In the genomic region with DNA sequence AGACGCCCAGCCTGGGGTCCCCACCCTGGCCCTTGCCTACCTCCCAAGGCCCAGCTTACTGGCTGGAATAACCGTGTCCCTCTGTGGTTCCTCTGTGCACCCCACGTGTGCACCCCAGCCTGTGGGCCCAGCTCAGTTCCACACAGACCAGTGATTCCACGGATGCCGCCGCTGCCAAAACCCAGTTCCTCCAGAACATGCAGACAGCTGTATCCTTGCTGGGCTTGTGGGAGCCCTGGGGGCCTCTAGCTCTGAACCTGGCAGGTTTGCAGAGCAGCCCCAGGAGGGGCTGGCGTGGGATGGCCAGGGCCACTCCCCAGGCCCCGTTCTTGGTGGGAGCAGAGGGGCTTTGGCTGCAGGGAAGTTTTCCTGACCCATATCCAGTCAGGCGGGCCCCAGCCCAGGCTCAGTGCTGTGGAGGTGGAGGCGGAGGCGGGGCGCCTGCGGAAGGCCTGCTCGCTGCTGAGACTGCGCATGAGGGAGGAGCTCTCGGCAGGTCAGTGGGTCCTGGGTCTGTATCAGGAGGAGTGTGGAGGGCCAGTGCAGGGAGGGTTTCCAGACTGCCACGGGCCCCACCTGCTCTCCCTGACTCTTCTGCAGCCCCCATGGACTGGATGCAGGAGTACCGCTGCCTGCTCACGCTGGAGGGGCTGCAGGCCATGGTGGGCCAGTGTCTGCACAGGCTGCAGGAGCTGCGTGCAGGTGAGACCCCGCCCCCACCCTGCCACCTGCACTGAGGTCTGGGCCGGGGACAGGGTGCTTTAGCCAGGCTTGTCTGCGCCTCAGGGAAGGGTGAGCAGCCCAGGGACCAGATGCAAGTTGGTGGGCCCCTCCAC, we compare ENCODE assay signal across 25 cellular contexts. TPM values are rescaled to one million over a fixed set of nuclear protein-coding genes. Genes with fewer than 3 reads are reported as not detected.
DNase-seq lines count a peak whose midpoint lies in the region; ATAC-seq and TF ChIP-seq lines count a peak whose summit lies in the region.
"Had no signal": no experiment of that assay in that cellular context is flagged by ENCODE, and none has a peak within 500 bp of the region (broad histone marks: within the 10 kb centered on the region; RNA-seq: fewer than 3 reads in every experiment).

No MANE protein-coding gene starts in this region.

- H2AFZ ChIP-seq in OCI-LY7 (ENCODE audit: low read length), result no peak overlapping the region
- no peak overlapping the region for H2AFZ ChIP-seq in neuronal stem cell (ENCODE audit: low read length)
- H2AFZ ChIP-seq: GM23248 had no signal

- H3K9me3 ChIP-seq in Caco-2 (no peaks in the 10 kb centered on the region), OCI-LY7 (ENCODE audit: low read length) (no peaks in the 10 kb centered on the region), neuronal stem cell (replicated peaks in 1 of 2; ENCODE audit: control insufficient read depth in 2 of 2, insufficient read depth in 1 of 2, low read depth in 1 of 2, low read length in 2 of 2) (no peaks in the 10 kb centered on the region)
- H3K9me3 ChIP-seq: MG63 had no signal

- BruUV-seq in Caco-2 (replicated peaks; lab: Mats Ljungman, UMichigan) (no TSS peak), OCI-LY7 (replicated peaks; lab: Mats Ljungman, UMichigan) (no TSS peak)

- no peaks in the 10 kb centered on the region for H4K20me1 ChIP-seq in OCI-LY7 (ENCODE audit: insufficient read depth, low read length)

- H2BK120ac ChIP-seq in neuronal stem cell (ENCODE audit: low read depth, low read length), result no peak overlapping the region

- H3K23ac ChIP-seq in neuronal stem cell (ENCODE audit: low read depth, low read length, poor library complexity), result peak overlapping the region; percentile 65

- H3K9me2 ChIP-seq in OCI-LY7 (ENCODE audit: insufficient read depth, low read length), result no peaks in the 10 kb centered on the region

- intact Hi-C loops in Caco-2 (cut with micrococcal nuclease; ENCODE audit: unreplicated experiment), result no loop called here
- intact Hi-C loops in OCI-LY7 (cut with micrococcal nuclease; ENCODE audit: unreplicated experiment), result no loop called here

- H3K4me3 ChIP-seq in Caco-2 (ENCODE audit: low read depth, low read length), result no peak overlapping the region
- H3K4me3 ChIP-seq in OCI-LY7 (ENCODE audit: low read depth, low read length, poor library complexity, severe bottlenecking), result peak overlapping the region; percentile 79
- peak overlapping the region in 1 of 2 donors; percentile 6 for H3K4me3 ChIP-seq in neuronal stem cell (ENCODE audit: low read length in 2 of 2)
- H3K4me3 ChIP-seq: GM23248, MG63, SK-N-MC had no signal

- no peak overlapping the region for H3K18ac ChIP-seq in neuronal stem cell (ENCODE audit: low read length)

- H3K27me3 ChIP-seq in Caco-2 (replicated peaks; ENCODE audit: control insufficient read depth, insufficient read depth, low read length) (no peaks in the 10 kb centered on the region), neuronal stem cell (ENCODE audit: control insufficient read depth in 3 of 3, insufficient read depth in 3 of 3, low read depth in 1 of 3, low read length in 3 of 3) (no peaks in the 10 kb centered on the region)
- H3K27me3 ChIP-seq: MG63 had no signal

- H2BK15ac ChIP-seq in neuronal stem cell (ENCODE audit: low read length), result no peak overlapping the region

- no peak overlapping the region for H3K4me3 Mint-ChIP-seq in Caco-2 (ENCODE audit: unreplicated experiment)

- H2AK5ac ChIP-seq in neuronal stem cell (ENCODE audit: low read depth, low read length), result no peak overlapping the region

- H3K36me3 ChIP-seq in Caco-2 (ENCODE audit: control insufficient read depth, insufficient read depth, low read length), result no peaks in the 10 kb centered on the region
- peaks cover 54% of the 10 kb centered on the region for H3K36me3 ChIP-seq in OCI-LY7 (ENCODE audit: insufficient read depth, low read length)
- H3K36me3 ChIP-seq in neuronal stem cell (replicated peaks in 1 of 2; ENCODE audit: control insufficient read depth in 2 of 2, insufficient read depth in 2 of 2, low read length in 2 of 2), result peaks cover 26 to 47% of the 10 kb centered on the region in 2 donors

- no peaks in the 10 kb centered on the region for H3K27me3 Mint-ChIP-seq in Caco-2 (ENCODE audit: insufficient read depth, unreplicated experiment)

- no peak overlapping the region for H3K4ac ChIP-seq in neuronal stem cell (ENCODE audit: low read length)

- peak overlapping the region; percentile 56 for H3K14ac ChIP-seq in neuronal stem cell (ENCODE audit: low read length)

- no peak for ATAC-seq in HG02870 (IDR thresholded peaks at IDR 0.05; ENCODE audit: unreplicated experiment)
- ATAC-seq: Panc1 had no signal

- no peak overlapping the region for H4K91ac ChIP-seq in neuronal stem cell (ENCODE audit: low read depth, low read length, poor library complexity)

- H3K4me1 Mint-ChIP-seq in Caco-2 (ENCODE audit: low read depth, unreplicated experiment), result peaks cover 9% of the 10 kb centered on the region

- H3K9me3 Mint-ChIP-seq in Caco-2 (ENCODE audit: unreplicated experiment), result no peaks in the 10 kb centered on the region
- H3K9me3 Mint-ChIP-seq: CD4-positive, alpha-beta memory T cell; T-helper 1 cell treated with Interleukin-12 subunit alpha and Interleukin-12 subunit beta and Interleukin-4 antibody, amounts not matched to agents 30 μg/mL and 1 μg/mL, for 36 hours had no signal

- CTCF ChIA-PET in Caco-2 (lab: Charles Lee), result interaction anchor here (0.5 to 1.0 kb wide), 3 partner anchors 13 to 397 kb away, joined by 3 to 8 read pairs (median 3); a partner anchor contains a TSS
- CTCF ChIA-PET in OCI-LY7 (lab: Charles Lee; ENCODE audit: unreplicated experiment), result interaction anchor here (1.2 kb wide), 1 partner anchor 32 kb away, joined by 3 read pairs; no protein-coding TSS in a partner anchor

- H4K8ac ChIP-seq in neuronal stem cell (ENCODE audit: low read depth, low read length), result no peak overlapping the region

- no peak for DNase-seq in Caco-2
- no peak for DNase-seq in OCI-LY7 (ENCODE audit: low spot score)
- DNase-seq in epidermal melanocyte (ENCODE audit: insufficient read length, low spot score), result peak; percentile 5
- DNase-seq in neuronal stem cell (ENCODE audit: low spot score), result no peak
- DNase-seq in activated CD4-positive, alpha-beta T cell treated with anti-CD3 and anti-CD28 coated beads, Interleukin-2, amount 50 U/mL, for 48 hours, result no peak
- DNase-seq in NCI-H524 treated with DMSO at 0.1 percent for 48 hours (lab: John Stamatoyannopoulos, UW), result no peak
- DNase-seq: C1 segment of cervical spinal cord; COR-L47; DMS79; GM23248; H7; MG63; NCI-H1105 treated with DMSO at 0.1 percent for 48 hours; NCI-H2029; NCI-H446; NCI-H526; NCI-H82; NK-92 treated with Interleukin-12 subunit alpha and Interleukin-12 subunit beta, amount 100 ng/mL, for 24 hours; SIG-M5 had no signal

- no peak overlapping the region for H2BK5ac ChIP-seq in neuronal stem cell (ENCODE audit: low read length)

- H3K27ac ChIP-seq in OCI-LY7 (ENCODE audit: low read depth, low read length, poor library complexity, severe bottlenecking), result no peak overlapping the region
- H3K27ac ChIP-seq in neuronal stem cell (replicated peaks; ENCODE audit: low read length), result no peak overlapping the region
- H3K27ac ChIP-seq: GM23248, HL-60, SK-N-MC had no signal

- H3K9ac ChIP-seq in neuronal stem cell (ENCODE audit: low read depth, low read length, poor library complexity), result peak overlapping the region; percentile 60
- H3K9ac ChIP-seq: GM23248 had no signal

- H3K79me1 ChIP-seq in neuronal stem cell (ENCODE audit: low read depth, low read length), result peaks cover 16% of the 10 kb centered on the region

- H3K4me2 ChIP-seq in OCI-LY7 (ENCODE audit: low read length), result peak overlapping the region; percentile 99; the same call in 1 of the 2 replicates
- no peak overlapping the region for H3K4me2 ChIP-seq in neuronal stem cell (ENCODE audit: insufficient read depth, low read length, poor library complexity, severe bottlenecking)

- no peak for TF ChIP-seq CTCF in Caco-2 (IDR thresholded peaks at IDR 0.05; ENCODE audit: insufficient read depth in 1 of 2, low read depth in 1 of 2, low read length in 1 of 2, severe bottlenecking in 1 of 2, unreplicated experiment in 1 of 2)
- TF ChIP-seq CTCF in OCI-LY7 (conservative IDR thresholded peaks at IDR 0.05; ENCODE audit: low read length), result no peak

- peaks cover 18% of the 10 kb centered on the region; the same call in 1 of the 2 replicates for H3K79me2 ChIP-seq in OCI-LY7 (ENCODE audit: insufficient read depth, low read depth, low read length)

- H3K27ac Mint-ChIP-seq in Caco-2 (ENCODE audit: unreplicated experiment), result peak overlapping the region; percentile 35
- H3K27ac Mint-ChIP-seq: CD4-positive, alpha-beta memory T cell; T-helper 1 cell treated with Interleukin-12 subunit alpha and Interleukin-12 subunit beta and Interleukin-4 antibody, amounts not matched to agents 30 μg/mL and 1 μg/mL, for 36 hours had no signal

- H3K4me1 ChIP-seq in Caco-2 (peaks cover 12% of the 10 kb centered on the region), OCI-LY7 (ENCODE audit: insufficient read depth, low read length, poor library complexity, severe bottlenecking) (peaks cover 51% of the 10 kb centered on the region), neuronal stem cell (ENCODE audit: control insufficient read depth in 2 of 2, insufficient read depth in 1 of 2, low read depth in 1 of 2, low read length in 2 of 2) (peaks cover 13 to 20% of the 10 kb centered on the region in 2 donors)

- WGBS in neuronal stem cell (ENCODE audit: extremely low coverage in 2 of 2, insufficient read length in 2 of 2, insufficient replicate concordance in 1 of 2), 2 donors, result no CpG with 5 or more reads among the region's 23 CpGs

- H3K36me3 Mint-ChIP-seq in Caco-2 (ENCODE audit: insufficient read depth, unreplicated experiment), result peaks cover 53% of the 10 kb centered on the region

- POLR2A ChIA-PET in Caco-2 (lab: Charles Lee) (no interaction called here), OCI-LY7 (lab: Charles Lee) (interaction anchor here (0.8 kb wide), 1 partner anchor 444 kb away, joined by 3 read pairs; no protein-coding TSS in a partner anchor)

- no peak overlapping the region for H2BK12ac ChIP-seq in neuronal stem cell (ENCODE audit: low read length)

RNA-seq across cellular contexts. Expression of a gene that starts 2.3 kb away (rescaled TPM):
- total RNA-seq in Caco-2 (2022) (29.0 and 30.6 TPM in 2 replicates), OCI-LY7 (2022) (48.0 and 56.0 TPM in 2 replicates)
- 89.3 and 110 TPM in 2 replicates for total RNA-seq in OCI-LY7 (2014; rRNA removed; shearing (Covaris generic))
- 31.4 TPM for polyA plus RNA-seq in neuronal stem cell (2013, experiment 1 of 2)
- 29.6 TPM for polyA plus RNA-seq in neuronal stem cell (2013, experiment 2 of 2)

RNA-seq across cellular contexts. Expression of a gene that starts 8.8 kb away (rescaled TPM):
- total RNA-seq in Caco-2 (2022), result 0.30 and 0.39 TPM in 2 replicates
- 2.3 and 4.8 TPM in 2 replicates for total RNA-seq in OCI-LY7 (2014; rRNA removed; shearing (Covaris generic))
- 1.5 and 1.7 TPM in 2 replicates for total RNA-seq in OCI-LY7 (2022)
- polyA plus RNA-seq in neuronal stem cell (2013, experiment 1 of 2), result 0.96 TPM
- polyA plus RNA-seq in neuronal stem cell (2013, experiment 2 of 2), result 1.1 TPM
- total RNA-seq: CD4-positive, alpha-beta memory T cell; GM23248 had no signal
- polyA plus RNA-seq: CD4-positive, alpha-beta memory T cell; GM23248 had no signal

RNA-seq across cellular contexts. Expression of a gene that starts 12.7 kb away (rescaled TPM):
- 20.8 and 22.6 TPM in 2 replicates for total RNA-seq in Caco-2 (2022)
- total RNA-seq in OCI-LY7 (2014; rRNA removed; shearing (Covaris generic)), result 19.8 and 23.4 TPM in 2 replicates
- 29.9 and 34.7 TPM in 2 replicates for total RNA-seq in OCI-LY7 (2022)
- 7.1 TPM for polyA plus RNA-seq in neuronal stem cell (2013, experiment 1 of 2)
- polyA plus RNA-seq in neuronal stem cell (2013, experiment 2 of 2), result 7.2 TPM

RNA-seq across cellular contexts. Expression of a gene that starts 33.0 kb away (rescaled TPM):
- 48.7 and 52.4 TPM in 2 replicates for total RNA-seq in Caco-2 (2022)
- 71.5 and 82.1 TPM in 2 replicates for total RNA-seq in OCI-LY7 (2014; rRNA removed; shearing (Covaris generic))
- total RNA-seq in OCI-LY7 (2022), result 83.3 and 93.0 TPM in 2 replicates
- polyA plus RNA-seq in neuronal stem cell (2013, experiment 1 of 2), result 26.8 TPM
- polyA plus RNA-seq in neuronal stem cell (2013, experiment 2 of 2), result 26.7 TPM

RNA-seq across cellular contexts. Expression of a gene that starts 51.5 kb away (rescaled TPM):
- total RNA-seq in Caco-2 (2022) (200 and 204 TPM in 2 replicates), OCI-LY7 (2022) (87.4 and 94.3 TPM in 2 replicates)
- 15.0 and 16.4 TPM in 2 replicates for total RNA-seq in OCI-LY7 (2014; rRNA removed; shearing (Covaris generic))
- polyA plus RNA-seq in neuronal stem cell (2013, experiment 1 of 2), result 244 TPM
- 240 TPM for polyA plus RNA-seq in neuronal stem cell (2013, experiment 2 of 2)
